ENCODE assay signal across 8 cellular contexts in genomic region chr1:145995148-145995851, GRCh38. TPM values are rescaled to one million over a fixed set of nuclear protein-coding genes. Genes with fewer than 3 reads are reported as not detected.
DNase-seq lines count a peak whose midpoint lies in the region; ATAC-seq and TF ChIP-seq lines count a peak whose summit lies in the region.

No MANE protein-coding gene starts in this region.

- no peak for TF ChIP-seq CTCF in adrenal gland (IDR thresholded peaks at IDR 0.05)
- no peak for TF ChIP-seq CTCF in lower leg skin (IDR thresholded peaks at IDR 0.05)
- no peak for TF ChIP-seq CTCF in upper lobe of left lung (IDR thresholded peaks at IDR 0.05)

- peaks cover 70% of the 10 kb centered on the region for H3K4me1 Mint-ChIP-seq in activated naive CD4-positive, alpha-beta T cell treated with anti-CD3 and anti-CD28 coated beads, Interleukin-2, amount 50 U/mL, for 24 hours

- peaks cover 28% of the 10 kb centered on the region for H3K36me3 Mint-ChIP-seq in activated naive CD4-positive, alpha-beta T cell treated with anti-CD3 and anti-CD28 coated beads, Interleukin-2, amount 50 U/mL, for 24 hours

- ATAC-seq in upper lobe of left lung (ENCODE audit: low FRiP score in 2 of 2) (no peak), GM21786 (IDR thresholded peaks at IDR 0.05; ENCODE audit: unreplicated experiment) (no peak), GM21526 (IDR thresholded peaks at IDR 0.05; ENCODE audit: low FRiP score, unreplicated experiment) (no peak)

- H3K4me3 ChIP-seq in adrenal gland (peak overlapping the region; percentile 13 to 92 (median 74)), lower leg skin (ENCODE audit: low read depth, poor library complexity, severe bottlenecking) (peak overlapping the region; percentile 75), upper lobe of left lung (peak overlapping the region; percentile 70 to 89 (median 77))

- H3K27me3 ChIP-seq in adrenal gland (no peaks in the 10 kb centered on the region), upper lobe of left lung (no peaks in the 10 kb centered on the region)

- H3K36me3 ChIP-seq in adrenal gland (replicated peaks in 1 of 2) = peaks cover 0 to 36% of the 10 kb centered on the region in 2 donors
- peaks cover 26 to 43% (median 32%) of the 10 kb centered on the region in 4 donors for H3K36me3 ChIP-seq in upper lobe of left lung

- H3K4me3 Mint-ChIP-seq in activated naive CD4-positive, alpha-beta T cell treated with anti-CD3 and anti-CD28 coated beads, Interleukin-2, amount 50 U/mL, for 24 hours = peak overlapping the region; percentile 91

- no peaks in the 10 kb centered on the region for H3K27me3 Mint-ChIP-seq in activated naive CD4-positive, alpha-beta T cell treated with anti-CD3 and anti-CD28 coated beads, Interleukin-2, amount 50 U/mL, for 24 hours

- H3K9me3 ChIP-seq in adrenal gland (replicated peaks in 1 of 3) = no peaks in the 10 kb centered on the region
- H3K9me3 ChIP-seq in upper lobe of left lung = no peaks in the 10 kb centered on the region

- 0 to 1% (median 0%) methylated on average over 8 of the region's 8 CpGs for WGBS in adrenal gland, 4 donors
- 0 to 3% methylated on average over 8 of the region's 8 CpGs for WGBS in lower leg skin, 2 donors
- 1% methylated on average over 8 of the region's 8 CpGs for WGBS in upper lobe of left lung, 2 donors

- intact Hi-C loops in adrenal gland (cut with DNase I) (no loop called here), lower leg skin (cut with DNase I; ENCODE audit: low total_unique reads) (no loop called here)

- no peak for TF ChIP-seq EP300 in upper lobe of left lung (IDR thresholded peaks at IDR 0.05)

- DNase-seq in activated naive CD4-positive, alpha-beta T cell (lab: John Stamatoyannopoulos, UW) = no peak
- DNase-seq in adrenal gland (peak in 2 of 7 donors; percentile 11 to 52), lower leg skin (ENCODE audit: low spot score in 2 of 2) (peak in 1 of 2 donors; percentile 23), upper lobe of left lung (peak in 1 of 2 donors; percentile 16)
- no peak for DNase-seq in activated CD4-positive, CD25-positive, alpha-beta regulatory T cell (lab: John Stamatoyannopoulos, UW)

- peak overlapping the region; percentile 99 for H3K27ac Mint-ChIP-seq in activated naive CD4-positive, alpha-beta T cell treated with anti-CD3 and anti-CD28 coated beads, Interleukin-2, amount 50 U/mL, for 24 hours

- H3K27ac ChIP-seq in adrenal gland (peak overlapping the region; percentile 83 to 94 (median 91)), upper lobe of left lung (peak overlapping the region; percentile 93 to 96 (median 96))

- TF ChIP-seq POLR2A in adrenal gland (IDR thresholded peaks at IDR 0.05) (peak in 1 of 2 donors; percentile 1), lower leg skin (IDR thresholded peaks at IDR 0.05) (no peak), upper lobe of left lung (IDR thresholded peaks at IDR 0.05) (peak in 1 of 4 donors; percentile 26)

- no peaks in the 10 kb centered on the region for H3K9me3 Mint-ChIP-seq in activated naive CD4-positive, alpha-beta T cell treated with anti-CD3 and anti-CD28 coated beads, Interleukin-2, amount 50 U/mL, for 24 hours

- H3K4me1 ChIP-seq in adrenal gland (replicated peaks in 1 of 2) (peaks cover 36 to 50% of the 10 kb centered on the region in 2 donors), upper lobe of left lung (peaks cover 34 to 53% (median 40%) of the 10 kb centered on the region in 4 donors)

RNA-seq across cellular contexts. Expression of gene TXNIP, which starts 1.1 kb away (rescaled TPM):
- total RNA-seq in adrenal gland = 1,000 to 10,000 TPM in 4 of 8 donors, 100 to 1,000 TPM in 4; 202 to 2,069 (median 1,016) TPM
- polyA plus RNA-seq in adrenal gland = 100 to 1,000 TPM; 231 to 486 (median 342) TPM
- total RNA-seq in lower leg skin = 1,000 to 10,000 TPM; 2,445 to 6,877 (median 3,895) TPM
- total RNA-seq in upper lobe of left lung = 1,000 to 10,000 TPM in 3 of 6 donors, 100 to 1,000 TPM in 3; 703 to 1,481 (median 910) TPM

RNA-seq across cellular contexts. Expression of gene HJV, which starts 26.2 kb away (rescaled TPM):
- 1 to 10 TPM in 1 of 8 donors, under 1 TPM in 4, not detected in 3; 0.11 to 1.7 (median 0.41) TPM for total RNA-seq in adrenal gland
- under 1 TPM in 2 of 3 donors, not detected in 1; 0.07 to 0.11 TPM for polyA plus RNA-seq in adrenal gland
- not detected for total RNA-seq in lower leg skin
- not detected for total RNA-seq in upper lobe of left lung

RNA-seq across cellular contexts. Expression of gene POLR3GL, which starts 30.8 kb away (rescaled TPM):
- total RNA-seq in adrenal gland (10 to 100 TPM; 18.4 to 35.2 (median 29.4) TPM), lower leg skin (10 to 100 TPM; 10.6 to 15.3 (median 14.2) TPM), upper lobe of left lung (10 to 100 TPM; 18.7 to 25.7 (median 22.5) TPM)
- polyA plus RNA-seq in adrenal gland = 10 to 100 TPM; 36.0 to 48.7 (median 44.9) TPM

RNA-seq across cellular contexts. Expression of gene ANKRD34A, which starts 30.9 kb away (rescaled TPM):
- total RNA-seq in adrenal gland (1 to 10 TPM in 4 of 8 donors, under 1 TPM in 4; 0.24 to 2.5 (median 1.0) TPM), lower leg skin (1 to 10 TPM in 1 of 4 donors, under 1 TPM in 3; 0.12 to 1.3 (median 0.39) TPM), upper lobe of left lung (1 to 10 TPM in 2 of 6 donors, under 1 TPM in 4; 0.30 to 2.6 (median 0.73) TPM)
- polyA plus RNA-seq in adrenal gland = 1 to 10 TPM in 2 of 3 donors, under 1 TPM in 1; 0.59 to 1.0 (median 1.0) TPM

RNA-seq across cellular contexts. Expression of gene LIX1L, which starts 37.5 kb away (rescaled TPM):
- 10 to 100 TPM; 31.5 to 61.2 (median 45.3) TPM for total RNA-seq in adrenal gland
- 10 to 100 TPM in 2 of 3 donors, 1 to 10 TPM in 1; 9.6 to 27.5 (median 10.4) TPM for polyA plus RNA-seq in adrenal gland
- 10 to 100 TPM in 1 of 4 donors, 1 to 10 TPM in 3; 4.6 to 14.2 (median 7.7) TPM for total RNA-seq in lower leg skin
- total RNA-seq in upper lobe of left lung = 10 to 100 TPM in 5 of 6 donors, 1 to 10 TPM in 1; 5.2 to 35.6 (median 16.5) TPM
